Comparison of ENCODE assay signal across 12 cellular contexts in genomic region chr4:102439835-102440234, GRCh38.
DNase-seq lines count a peak whose midpoint lies in the region; ATAC-seq and TF ChIP-seq lines count a peak whose summit lies in the region.
"Had no signal": no experiment of that assay in that cellular context is flagged by ENCODE, and none has a peak within 500 bp of the region (broad histone marks: within the 10 kb centered on the region; RNA-seq: fewer than 3 reads in every experiment).

No MANE protein-coding gene starts in this region.

- H3K4me1 Mint-ChIP-seq in stimulated activated effector memory CD8-positive, alpha-beta T cell treated with anti-CD3 and anti-CD28 coated beads, Interleukin-12 subunit alpha, Interleukin-12 subunit beta, amount 100 ng/mL, for 72 hours = no peaks in the 10 kb centered on the region
- H3K4me1 Mint-ChIP-seq: activated B cell treated with CpG ODN at 0.5 μM for 24 hours; CD8-positive, alpha-beta memory T cell had no signal

- TF ChIP-seq POLR2A in Peyer's patch (IDR thresholded peaks at IDR 0.05) = no peak

- H3K79me2 ChIP-seq in PC-3 (ENCODE audit: low read length) = no peaks in the 10 kb centered on the region

- H3K27ac Mint-ChIP-seq in stimulated activated effector memory CD8-positive, alpha-beta T cell treated with anti-CD3 and anti-CD28 coated beads, Interleukin-12 subunit alpha, Interleukin-12 subunit beta, amount 100 ng/mL, for 72 hours = no peak overlapping the region
- H3K27ac Mint-ChIP-seq: activated B cell treated with CpG ODN at 0.5 μM for 24 hours; activated naive CD8-positive, alpha-beta T cell treated with anti-CD3 and anti-CD28 coated beads for 36 hours; CD8-positive, alpha-beta memory T cell had no signal

- BruUV-seq in PC-3 (replicated peaks; lab: Mats Ljungman, UMichigan) = no TSS peak

- H3K4me2 ChIP-seq in PC-3 (ENCODE audit: low read length) = peak overlapping the region; percentile 57

- no peaks in the 10 kb centered on the region for H3K36me3 ChIP-seq in PC-3 (ENCODE audit: low read depth, low read length)
- H3K36me3 ChIP-seq in Peyer's patch = no peaks in the 10 kb centered on the region

- ATAC-seq in PC-3 = peak; percentile 45
- no peak for ATAC-seq in stimulated activated effector memory CD8-positive, alpha-beta T cell treated with anti-CD3 and anti-CD28 coated beads, Interleukin-12 subunit alpha, Interleukin-12 subunit beta, amount 100 ng/mL, for 72 hours
- no peak for ATAC-seq in HG03469 (IDR thresholded peaks at IDR 0.05; ENCODE audit: unreplicated experiment)

- 0 out of 2 replicates have a peak overlapping the region, but pooled peaks have one; percentile 3 for H2AFZ ChIP-seq in PC-3 (ENCODE audit: low read length)

- POLR2A ChIA-PET in AG04450 (lab: Yijun Ruan, JAX) (interaction anchor here (1.4 kb wide), 1 partner anchor 9 kb away, joined by 4 read pairs; no protein-coding TSS in a partner anchor), PC-3 (lab: Charles Lee; ENCODE audit: unreplicated experiment) (interaction anchor here (0.6 kb wide), 1 partner anchor 10 kb away, joined by 5 read pairs; no protein-coding TSS in a partner anchor)

- no peaks in the 10 kb centered on the region for H3K9me2 ChIP-seq in PC-3 (replicated peaks; ENCODE audit: low read length)

- no peaks in the 10 kb centered on the region for H4K20me1 ChIP-seq in PC-3 (ENCODE audit: low read length)

- DNase-seq in AG04450 (ENCODE audit: low read depth, low spot score) (peak; percentile 52), PC-3 (peak; percentile 21), fibroblast of mammary gland (ENCODE audit: low read depth) (peak; percentile 87), non-pigmented ciliary epithelial cell (ENCODE audit: low read depth) (peak; percentile 71), NCI-H69 (lab: John Stamatoyannopoulos, UW) (no peak), Peyer's patch (no peak)
- DNase-seq in stimulated activated effector memory CD8-positive, alpha-beta T cell treated with anti-CD3 and anti-CD28 coated beads, Interleukin-12 subunit alpha, Interleukin-12 subunit beta, amount 100 ng/mL, for 72 hours (ENCODE audit: low spot score in 2 of 2) = no peak
- DNase-seq: activated B cell treated with CpG ODN at 0.5 μM for 24 hours; activated naive CD8-positive, alpha-beta T cell treated with anti-CD3 and anti-CD28 coated beads for 36 hours; CD8-positive, alpha-beta memory T cell; occipital lobe had no signal

- CTCF ChIA-PET in AG04450 (lab: Charles Lee) = interaction anchor here (0.5 to 2.0 kb wide), 5 partner anchors 9 to 660 kb away, joined by 3 to 11 read pairs (median 3); partner anchors contain the start of genes BDH2 and MANBA
- CTCF ChIA-PET in PC-3 (lab: Charles Lee) = no interaction called here

- no peaks in the 10 kb centered on the region for H3K36me3 Mint-ChIP-seq in stimulated activated effector memory CD8-positive, alpha-beta T cell treated with anti-CD3 and anti-CD28 coated beads, Interleukin-12 subunit alpha, Interleukin-12 subunit beta, amount 100 ng/mL, for 72 hours
- H3K36me3 Mint-ChIP-seq: activated naive CD8-positive, alpha-beta T cell treated with anti-CD3 and anti-CD28 coated beads for 36 hours; CD8-positive, alpha-beta memory T cell had no signal

- intact Hi-C loops in PC-3 (cut with micrococcal nuclease) = loop anchor here (10.0 kb wide), 1 partner anchor 385 kb away; the partner anchor contains the start of gene UBE2D3

- H3K9ac ChIP-seq in PC-3 (ENCODE audit: low read length) = peak overlapping the region; percentile 27

- H3K4me3 ChIP-seq in AG04450 (ENCODE audit: low read depth, low read length) (no peak overlapping the region), PC-3 (ENCODE audit: low read length) (no peak overlapping the region), fibroblast of mammary gland (ENCODE audit: control insufficient read depth, low read depth, low read length) (no peak overlapping the region), Peyer's patch (no peak overlapping the region)

- H3K27me3 ChIP-seq in AG04450 (ENCODE audit: control insufficient read depth, insufficient read depth, low read length) (no peaks in the 10 kb centered on the region), PC-3 (ENCODE audit: low read length) (no peaks in the 10 kb centered on the region), Peyer's patch (no peaks in the 10 kb centered on the region)

- H3K4me1 ChIP-seq in PC-3 (ENCODE audit: insufficient read depth, low read length) (peaks cover 21% of the 10 kb centered on the region), Peyer's patch (no peaks in the 10 kb centered on the region)

- H3F3A ChIP-seq in PC-3 (ENCODE audit: low read length, unreplicated experiment) = no peaks in the 10 kb centered on the region

- H3K27ac ChIP-seq in AG04450 (ENCODE audit: low read depth, low read length) (peak overlapping the region; percentile 40), PC-3 (ENCODE audit: low read length) (peak overlapping the region; percentile 71), Peyer's patch (no peak overlapping the region)

- TF ChIP-seq CTCF in AG04450 (IDR thresholded peaks at IDR 0.05; ENCODE audit: low read depth, low read length) = no peak
- TF ChIP-seq CTCF in PC-3 (conservative IDR thresholded peaks at IDR 0.05; ENCODE audit: low read depth, low read length) = no peak
- TF ChIP-seq CTCF in fibroblast of mammary gland (conservative IDR thresholded peaks at IDR 0.05; ENCODE audit: control insufficient read depth, insufficient read depth, low read depth, low read length) = no peak
- no peak for TF ChIP-seq CTCF in Peyer's patch (IDR thresholded peaks at IDR 0.05)

- H3K9me3 Mint-ChIP-seq in stimulated activated effector memory CD8-positive, alpha-beta T cell treated with anti-CD3 and anti-CD28 coated beads, Interleukin-12 subunit alpha, Interleukin-12 subunit beta, amount 100 ng/mL, for 72 hours = no peaks in the 10 kb centered on the region
- H3K9me3 Mint-ChIP-seq: activated B cell treated with CpG ODN at 0.5 μM for 24 hours; CD8-positive, alpha-beta memory T cell had no signal

- H3K9me3 ChIP-seq in AG04450 (ENCODE audit: control insufficient read depth, insufficient read depth, low read length) = no peaks in the 10 kb centered on the region
- H3K9me3 ChIP-seq in PC-3 (ENCODE audit: low read length) = no peaks in the 10 kb centered on the region
- no peaks in the 10 kb centered on the region for H3K9me3 ChIP-seq in Peyer's patch

- H3K4me3 Mint-ChIP-seq in stimulated activated effector memory CD8-positive, alpha-beta T cell treated with anti-CD3 and anti-CD28 coated beads, Interleukin-12 subunit alpha, Interleukin-12 subunit beta, amount 100 ng/mL, for 72 hours = no peak overlapping the region
- H3K4me3 Mint-ChIP-seq: activated B cell treated with CpG ODN at 0.5 μM for 24 hours; activated naive CD8-positive, alpha-beta T cell treated with anti-CD3 and anti-CD28 coated beads for 36 hours; CD8-positive, alpha-beta memory T cell had no signal

Comparison
In these comparisons a context has a peak if more than half of its experiments do, and no peak if none do; other contexts are left out.
1. DNase-seq: peak in AG04450 (single experiment), PC-3 (single experiment), fibroblast of mammary gland (single experiment) and non-pigmented ciliary epithelial cell (single experiment); none in stimulated activated effector memory CD8-positive, alpha-beta T cell treated with anti-CD3 and anti-CD28 coated beads, Interleukin-12 subunit alpha, Interleukin-12 subunit beta, amount 100 ng/mL, for 72 hours (0 of 2), NCI-H69 (single experiment) and Peyer's patch (0 of 3).
2. H3K27ac ChIP-seq: peak in AG04450 (single experiment) and PC-3 (single experiment); none in Peyer's patch (0 of 4).